8 cellular contexts compared by ENCODE assay signal in genomic region chr3:58434511-58434910, GRCh38. TPM values are rescaled to one million over a fixed set of nuclear protein-coding genes. Genes with fewer than 3 reads are reported as not detected.
DNase-seq lines count a peak whose midpoint lies in the region; ATAC-seq, FAIRE-seq and TF ChIP-seq lines count a peak whose summit lies in the region.

No MANE protein-coding gene starts in this region.

- 90% methylated on average over 11 of the region's 11 CpGs for WGBS in HepG2 (ENCODE audit: low lambda C conversion rate)

- H3K9ac ChIP-seq in HepG2 (ENCODE audit: insufficient read depth, low read depth, low read length): peak overlapping the region; percentile 74

- no peak for FAIRE-seq in HepG2 (lab: Jason Lieb, UNC)

- H3K27me3 ChIP-seq in HepG2 (ENCODE audit: control insufficient read depth in 1 of 2, insufficient read depth in 2 of 2, low read length in 2 of 2): peaks cover 0 to 1% of the 10 kb centered on the region in 2 experiments; a peak in 1 of 5 replicates

- DNase-seq in activated CD4-positive, alpha-beta T cell treated with anti-CD3 and anti-CD28 coated beads, Interleukin-2, amount 10 ng/mL, durations not matched to agents 7 days and 5 days: no peak
- no peak for DNase-seq in activated CD4-positive, alpha-beta T cell treated with anti-CD3 and anti-CD28 coated beads for 4 hours
- no peak for DNase-seq in activated naive CD8-positive, alpha-beta T cell treated with anti-CD3 and anti-CD28 coated beads for 36 hours
- DNase-seq in HepG2 (ENCODE audit: low spot score): no peak
- DNase-seq in substantia nigra (lab: John Stamatoyannopoulos, UW): no peak
- DNase-seq in left colon: no peak
- no peak for DNase-seq in AG08395 (ENCODE audit: low spot score)
- DNase-seq in putamen (ENCODE audit: low spot score): no peak

- H3K79me2 ChIP-seq in HepG2 (ENCODE audit: insufficient read depth, low read length): peaks cover 19% of the 10 kb centered on the region

- no peak overlapping the region for H2AFZ ChIP-seq in HepG2 (ENCODE audit: low read length)

- no peaks in the 10 kb centered on the region for H4K20me1 ChIP-seq in HepG2 (ENCODE audit: insufficient read depth, low read length)

- peak overlapping the region; percentile 90 for H3K4me2 ChIP-seq in HepG2 (ENCODE audit: low read depth, low read length)

- CTCF ChIA-PET in activated CD4-positive, alpha-beta T cell treated with anti-CD3 and anti-CD28 coated beads, Interleukin-2, amount 10 ng/mL, durations not matched to agents 7 days and 5 days (lab: Charles Lee): interaction anchor here (0.7 to 1.5 kb wide), 3 partner anchors 14 to 57 kb away, joined by 3 read pairs; partner anchors contain the start of gene KCTD6
- CTCF ChIA-PET in HepG2 (lab: Yijun Ruan, JAX; ENCODE audit: low intra/inter-chr PET ratio, low total read pairs): no interaction called here

- H3K4me3 Mint-ChIP-seq in activated CD4-positive, alpha-beta T cell treated with anti-CD3 and anti-CD28 coated beads, Interleukin-2, amount 10 ng/mL, durations not matched to agents 7 days and 5 days: peak overlapping the region; percentile 83
- peak overlapping the region; percentile 65 for H3K4me3 Mint-ChIP-seq in activated naive CD8-positive, alpha-beta T cell treated with anti-CD3 and anti-CD28 coated beads for 36 hours

- BruUV-seq in HepG2 (replicated peaks; lab: Mats Ljungman, UMichigan): no TSS peak

- peak overlapping the region; percentile 95 for H3K27ac Mint-ChIP-seq in activated CD4-positive, alpha-beta T cell treated with anti-CD3 and anti-CD28 coated beads, Interleukin-2, amount 10 ng/mL, durations not matched to agents 7 days and 5 days
- peak overlapping the region; percentile 77 for H3K27ac Mint-ChIP-seq in activated naive CD8-positive, alpha-beta T cell treated with anti-CD3 and anti-CD28 coated beads for 36 hours

- no peak for TF ChIP-seq CTCF in HepG2 (CRISPR knock-in tag; IDR thresholded peaks at IDR 0.05)

- intact Hi-C loops in HepG2 (cut with micrococcal nuclease; ENCODE audit: unreplicated experiment) (loop anchor here (5.0 kb wide), 1 partner anchor 58 kb away; the partner anchor contains the start of gene KCTD6), left colon (cut with DNase I, micrococcal nuclease) (no loop called here)

- no peaks in the 10 kb centered on the region for H3K27me3 Mint-ChIP-seq in activated CD4-positive, alpha-beta T cell treated with anti-CD3 and anti-CD28 coated beads, Interleukin-2, amount 10 ng/mL, durations not matched to agents 7 days and 5 days
- H3K27me3 Mint-ChIP-seq in activated naive CD8-positive, alpha-beta T cell treated with anti-CD3 and anti-CD28 coated beads for 36 hours: no peaks in the 10 kb centered on the region

- H3K4me1 ChIP-seq in HepG2 (ENCODE audit: insufficient read depth, low read length): peaks cover 53% of the 10 kb centered on the region

- peak overlapping the region in 1 of 3 experiments; percentile 56; a peak in 1 of 6 replicates for H3K4me3 ChIP-seq in HepG2 (replicated peaks in 1 of 3; ENCODE audit: insufficient read depth in 1 of 3, low read depth in 2 of 3, low read length in 3 of 3)

- H3K4me1 Mint-ChIP-seq in activated CD4-positive, alpha-beta T cell treated with anti-CD3 and anti-CD28 coated beads, Interleukin-2, amount 10 ng/mL, durations not matched to agents 7 days and 5 days: peaks cover 22% of the 10 kb centered on the region
- H3K4me1 Mint-ChIP-seq in activated naive CD8-positive, alpha-beta T cell treated with anti-CD3 and anti-CD28 coated beads for 36 hours: peaks cover 23% of the 10 kb centered on the region

- H3K36me3 Mint-ChIP-seq in activated CD4-positive, alpha-beta T cell treated with anti-CD3 and anti-CD28 coated beads, Interleukin-2, amount 10 ng/mL, durations not matched to agents 7 days and 5 days (ENCODE audit: low read depth): peaks cover 9% of the 10 kb centered on the region
- peaks cover 6% of the 10 kb centered on the region for H3K36me3 Mint-ChIP-seq in activated naive CD8-positive, alpha-beta T cell treated with anti-CD3 and anti-CD28 coated beads for 36 hours

- TF ChIP-seq RAD21 in HepG2 (CRISPR knock-in tag; IDR thresholded peaks at IDR 0.05): no peak

- ATAC-seq in HepG2 (no peak), left colon (no peak)

- no peaks in the 10 kb centered on the region for H3K9me3 Mint-ChIP-seq in activated CD4-positive, alpha-beta T cell treated with anti-CD3 and anti-CD28 coated beads, Interleukin-2, amount 10 ng/mL, durations not matched to agents 7 days and 5 days
- peaks cover 1% of the 10 kb centered on the region for H3K9me3 Mint-ChIP-seq in activated naive CD8-positive, alpha-beta T cell treated with anti-CD3 and anti-CD28 coated beads for 36 hours

- peaks cover 4 to 28% of the 10 kb centered on the region in 2 experiments for H3K36me3 ChIP-seq in HepG2 (replicated peaks in 1 of 2; ENCODE audit: control insufficient read depth in 1 of 2, insufficient read depth in 2 of 2, low read length in 2 of 2)

- no peak for TF ChIP-seq POLR2A in HepG2 (IDR thresholded peaks at IDR 0.05; ENCODE audit: insufficient read depth in 1 of 2, low read depth in 2 of 2, low read length in 2 of 2)

- H3K27ac ChIP-seq in HepG2 (ENCODE audit: extremely low read length, insufficient read depth, low read length) (peak overlapping the region; percentile 80), substantia nigra (ENCODE audit: low read depth, low read length, poor library complexity, severe bottlenecking) (peak overlapping the region; percentile 80)

- POLR2A ChIA-PET in activated CD4-positive, alpha-beta T cell treated with anti-CD3 and anti-CD28 coated beads, Interleukin-2, amount 10 ng/mL, durations not matched to agents 7 days and 5 days (lab: Charles Lee): no interaction called here
- POLR2A ChIA-PET in HepG2 (lab: Yijun Ruan, JAX): interaction anchor here (0.8 to 1.9 kb wide), 4 partner anchors 10 to 92 kb away, joined by 3 to 11 read pairs (median 7); no protein-coding TSS in a partner anchor

- in situ Hi-C loops in HepG2 (cut with HindIII; ENCODE audit: extremely low pct_ligation_motif_present, low pct_unique_long_range_greater_than_20kb): no loop called here

- no peaks in the 10 kb centered on the region for H3K9me3 ChIP-seq in HepG2 (ENCODE audit: low read length)

- TF ChIP-seq EP300 in HepG2 (IDR thresholded peaks at IDR 0.05; ENCODE audit: low read depth in 2 of 2, low read length in 2 of 2) (no peak), HepG2 (CRISPR knock-in tag; IDR thresholded peaks at IDR 0.05; ENCODE audit: borderline replicate concordance) (no peak)

RNA-seq across cellular contexts. Expression of gene PDHB, which starts 0.9 kb away (rescaled TPM):
- total RNA-seq in activated CD4-positive, alpha-beta T cell treated with anti-CD3 and anti-CD28 coated beads, Interleukin-2, amount 10 ng/mL, durations not matched to agents 7 days and 5 days: 10 to 100 TPM; 47.6 to 50.6 TPM
- total RNA-seq in activated naive CD8-positive, alpha-beta T cell treated with anti-CD3 and anti-CD28 coated beads for 36 hours: 10 to 100 TPM; 64.6 to 65.3 TPM
- total RNA-seq in HepG2 (2016; rRNA removed; fragmentation: Illumina TruSeq; extraction: Trizol) (153 and 229 TPM in 2 replicates), left colon (10 to 100 TPM; 59.5 to 73.3 TPM)
- 14.8 and 15.6 TPM in 2 replicates for total RNA-seq in HepG2 (2016; cell fraction: cytosol; rRNA removed; fragmentation: Illumina TruSeq; extraction: Trizol; ENCODE audit: low read depth)
- total RNA-seq in HepG2 (2016; cell fraction: insoluble cytoplasmic fraction; rRNA removed; fragmentation: Illumina TruSeq; extraction: Trizol): 155 and 245 TPM in 2 replicates
- 30.6 and 31.8 TPM in 2 replicates for total RNA-seq in HepG2 (2016; cell fraction: membrane; rRNA removed; fragmentation: Illumina TruSeq; extraction: Trizol)
- total RNA-seq in HepG2 (2016; cell fraction: nucleus; rRNA removed; fragmentation: Illumina TruSeq; extraction: Trizol): 63.1 and 66.4 TPM in 2 replicates
- polyA plus RNA-seq in HepG2 (2011; rRNA removed): 97.1 and 108 TPM in 2 replicates
- 68.4 and 102 TPM in 2 replicates for polyA plus RNA-seq in HepG2 (2011; cell fraction: cytosol; rRNA removed)
- polyA plus RNA-seq in HepG2 (2011; cell fraction: nucleus; rRNA removed): 28.4 and 37.7 TPM in 2 replicates
- polyA plus RNA-seq in HepG2 (2012): 113 and 146 TPM in 2 replicates
- polyA plus RNA-seq in HepG2 (2016; cell fraction: cytosol; fragmentation: Illumina TruSeq; extraction: Trizol; ENCODE audit: low read depth): 11.6 and 12.1 TPM in 2 replicates
- polyA plus RNA-seq in HepG2 (2016; cell fraction: insoluble cytoplasmic fraction; fragmentation: Illumina TruSeq; extraction: Trizol; ENCODE audit: low read depth): 209 and 226 TPM in 2 replicates
- 23.0 and 24.8 TPM in 2 replicates for polyA plus RNA-seq in HepG2 (2016; cell fraction: membrane; fragmentation: Illumina TruSeq; extraction: Trizol; ENCODE audit: low read depth)
- 66.3 and 77.5 TPM in 2 replicates for polyA plus RNA-seq in HepG2 (2016; cell fraction: nucleus; fragmentation: Illumina TruSeq; extraction: Trizol; ENCODE audit: insufficient read depth, low read depth)
- polyA minus RNA-seq in HepG2 (2011; rRNA and poly(A)+ RNA removed; ENCODE audit: low replicate concordance): 76.8 and 97.2 TPM in 2 replicates
- polyA minus RNA-seq in HepG2 (2011; cell fraction: cytosol; rRNA and poly(A)+ RNA removed): 47.7 and 50.9 TPM in 2 replicates
- polyA minus RNA-seq in HepG2 (2011; cell fraction: nucleus; rRNA and poly(A)+ RNA removed): 91.3 and 98.1 TPM in 2 replicates

RNA-seq across cellular contexts. Expression of gene KCTD6, which starts 57.4 kb away (rescaled TPM):
- total RNA-seq in activated CD4-positive, alpha-beta T cell treated with anti-CD3 and anti-CD28 coated beads, Interleukin-2, amount 10 ng/mL, durations not matched to agents 7 days and 5 days: 10 to 100 TPM in 1 of 2 experiments, 1 to 10 TPM in 1; 7.7 to 10.8 TPM
- total RNA-seq in activated naive CD8-positive, alpha-beta T cell treated with anti-CD3 and anti-CD28 coated beads for 36 hours: 1 to 10 TPM; 4.8 to 5.3 TPM
- total RNA-seq in HepG2 (2016; rRNA removed; fragmentation: Illumina TruSeq; extraction: Trizol) (14.0 and 14.2 TPM in 2 replicates), left colon (1 to 10 TPM; 5.7 to 6.3 TPM)
- total RNA-seq in HepG2 (2016; cell fraction: cytosol; rRNA removed; fragmentation: Illumina TruSeq; extraction: Trizol; ENCODE audit: low read depth): 9.3 and 12.2 TPM in 2 replicates
- total RNA-seq in HepG2 (2016; cell fraction: insoluble cytoplasmic fraction; rRNA removed; fragmentation: Illumina TruSeq; extraction: Trizol): 13.2 and 17.0 TPM in 2 replicates
- total RNA-seq in HepG2 (2016; cell fraction: membrane; rRNA removed; fragmentation: Illumina TruSeq; extraction: Trizol): 20.0 and 22.1 TPM in 2 replicates
- total RNA-seq in HepG2 (2016; cell fraction: nucleus; rRNA removed; fragmentation: Illumina TruSeq; extraction: Trizol): 12.3 and 13.2 TPM in 2 replicates
- polyA plus RNA-seq in HepG2 (2011; rRNA removed): 12.0 and 13.4 TPM in 2 replicates
- polyA plus RNA-seq in HepG2 (2011; cell fraction: cytosol; rRNA removed): 6.5 and 11.1 TPM in 2 replicates
- 7.0 and 14.1 TPM in 2 replicates for polyA plus RNA-seq in HepG2 (2011; cell fraction: nucleus; rRNA removed)
- 10.7 and 12.1 TPM in 2 replicates for polyA plus RNA-seq in HepG2 (2012)
- 10.5 and 12.2 TPM in 2 replicates for polyA plus RNA-seq in HepG2 (2016; cell fraction: cytosol; fragmentation: Illumina TruSeq; extraction: Trizol; ENCODE audit: low read depth)
- polyA plus RNA-seq in HepG2 (2016; cell fraction: insoluble cytoplasmic fraction; fragmentation: Illumina TruSeq; extraction: Trizol; ENCODE audit: low read depth): 19.5 and 23.9 TPM in 2 replicates
- 17.5 and 18.4 TPM in 2 replicates for polyA plus RNA-seq in HepG2 (2016; cell fraction: membrane; fragmentation: Illumina TruSeq; extraction: Trizol; ENCODE audit: low read depth)
- 23.8 and 26.9 TPM in 2 replicates for polyA plus RNA-seq in HepG2 (2016; cell fraction: nucleus; fragmentation: Illumina TruSeq; extraction: Trizol; ENCODE audit: insufficient read depth, low read depth)
- 3.9 and 8.0 TPM in 2 replicates for polyA minus RNA-seq in HepG2 (2011; rRNA and poly(A)+ RNA removed; ENCODE audit: low replicate concordance)
- polyA minus RNA-seq in HepG2 (2011; cell fraction: cytosol; rRNA and poly(A)+ RNA removed): 4.9 and 5.9 TPM in 2 replicates
- polyA minus RNA-seq in HepG2 (2011; cell fraction: nucleus; rRNA and poly(A)+ RNA removed): 7.3 and 17.8 TPM in 2 replicates
